In genomic region chr16:9053006-9053601, GRCh38 we compare ENCODE assay signal across 1 cellular context.
TF ChIP-seq lines count a peak whose summit lies in the region.

No MANE protein-coding gene starts in this region.

TF ChIP-seq in HEK293, 187 proteins besides CTCF, POLR2A, EP300 and RAD21 (continued from another document):
- TF ChIP-seq ZNF518A (tag by site-specific recombination; conservative IDR thresholded peaks at IDR 0.05; ENCODE audit: low read depth): 0 out of 2 replicates have a peak, but pooled peaks have one; percentile 10
- TF ChIP-seq INSM2 (tag by site-specific recombination; IDR thresholded peaks at IDR 0.05): peak; percentile 78
- 0 out of 2 replicates have a peak, but pooled peaks have one; percentile 36 for TF ChIP-seq ZNF561 (tag by site-specific recombination; IDR thresholded peaks at IDR 0.05; ENCODE audit: borderline replicate concordance)
- TF ChIP-seq ZBTB17 (tag by site-specific recombination; IDR thresholded peaks at IDR 0.05): peak; percentile 98
TF ChIP-seq in HEK293: peak in this region for 16.
